1 cellular context compared by ENCODE assay signal in the genomic region with DNA sequence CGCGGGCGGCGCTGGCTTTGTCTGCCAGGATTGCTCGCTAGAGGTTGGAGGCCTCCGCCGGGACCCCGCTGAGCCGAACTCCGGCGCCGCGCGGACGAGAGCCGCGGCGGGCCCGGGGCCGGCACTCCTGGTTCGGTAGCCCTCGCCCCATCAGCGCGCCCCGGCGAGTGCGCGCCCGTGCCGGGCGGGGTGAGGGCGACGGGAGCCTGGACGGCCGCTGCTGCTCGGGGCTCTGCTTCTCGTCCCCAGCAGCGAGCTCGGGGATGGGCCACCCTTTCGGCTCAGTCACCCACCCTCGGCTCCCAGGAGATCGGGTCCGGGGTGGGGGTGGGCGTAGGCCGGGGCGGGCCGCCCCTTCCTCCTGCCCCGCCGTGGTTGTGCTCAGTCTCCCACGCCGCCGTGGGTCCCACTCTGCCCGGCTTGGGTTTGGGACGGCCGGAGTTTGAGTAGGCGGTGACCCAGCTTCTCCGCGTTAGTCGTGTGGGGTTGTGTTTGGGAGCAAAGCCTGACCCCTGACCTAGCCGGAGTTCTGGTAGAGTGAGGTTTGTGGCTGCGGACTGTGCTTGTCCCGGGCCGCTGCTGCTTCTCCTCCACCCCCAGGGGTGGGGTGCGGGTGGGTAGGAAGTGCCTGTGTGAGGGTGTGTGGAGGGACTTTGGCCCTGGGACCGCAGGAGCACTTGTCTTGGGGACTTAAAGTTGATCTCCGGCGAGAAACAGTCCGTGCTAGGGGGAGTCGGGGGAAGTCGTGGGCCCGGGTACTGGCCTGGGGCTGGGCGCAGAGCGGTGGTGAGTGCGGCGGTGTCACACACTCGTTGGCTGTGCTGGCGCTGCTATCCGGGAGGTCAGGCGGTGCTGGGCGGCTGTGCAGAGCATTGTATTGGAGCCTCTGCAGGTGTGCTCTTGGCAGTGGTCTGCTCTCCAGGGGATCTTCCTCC.
A peak's percentile ranks its signal among the peaks of the same experiment; 100 is the strongest.
TF ChIP-seq lines count a peak whose summit lies in the region.

No MANE protein-coding gene starts in this region.

TF ChIP-seq in K562, 482 proteins besides CTCF, POLR2A, EP300 and RAD21 (continued from another document and continues in another):
- TF ChIP-seq, protein P1, sequence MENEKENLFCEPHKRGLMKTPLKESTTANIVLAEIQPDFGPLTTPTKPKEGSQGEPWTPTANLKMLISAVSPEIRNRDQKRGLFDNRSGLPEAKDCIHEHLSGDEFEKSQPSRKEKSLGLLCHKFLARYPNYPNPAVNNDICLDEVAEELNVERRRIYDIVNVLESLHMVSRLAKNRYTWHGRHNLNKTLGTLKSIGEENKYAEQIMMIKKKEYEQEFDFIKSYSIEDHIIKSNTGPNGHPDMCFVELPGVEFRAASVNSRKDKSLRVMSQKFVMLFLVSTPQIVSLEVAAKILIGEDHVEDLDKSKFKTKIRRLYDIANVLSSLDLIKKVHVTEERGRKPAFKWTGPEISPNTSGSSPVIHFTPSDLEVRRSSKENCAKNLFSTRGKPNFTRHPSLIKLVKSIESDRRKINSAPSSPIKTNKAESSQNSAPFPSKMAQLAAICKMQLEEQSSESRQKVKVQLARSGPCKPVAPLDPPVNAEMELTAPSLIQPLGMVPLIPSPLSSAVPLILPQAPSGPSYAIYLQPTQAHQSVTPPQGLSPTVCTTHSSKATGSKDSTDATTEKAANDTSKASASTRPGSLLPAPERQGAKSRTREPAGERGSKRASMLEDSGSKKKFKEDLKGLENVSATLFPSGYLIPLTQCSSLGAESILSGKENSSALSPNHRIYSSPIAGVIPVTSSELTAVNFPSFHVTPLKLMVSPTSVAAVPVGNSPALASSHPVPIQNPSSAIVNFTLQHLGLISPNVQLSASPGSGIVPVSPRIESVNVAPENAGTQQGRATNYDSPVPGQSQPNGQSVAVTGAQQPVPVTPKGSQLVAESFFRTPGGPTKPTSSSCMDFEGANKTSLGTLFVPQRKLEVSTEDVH (IDR thresholded peaks at IDR 0.05; ENCODE audit: low read depth, partially characterized antibody) = no peak
- TF ChIP-seq MTA2 (IDR thresholded peaks at IDR 0.05; ENCODE audit: low read depth) (no peak), NCOA1 (IDR thresholded peaks at IDR 0.05; ENCODE audit: low read depth) (no peak), ZFX (CRISPR knock-in tag; IDR thresholded peaks at IDR 0.05) (no peak; the same call in none of the 2 replicates), ZNF124 (CRISPR knock-in tag; IDR thresholded peaks at IDR 0.05) (no peak), CBX1 (IDR thresholded peaks at IDR 0.05; ENCODE audit: low read depth) (no peak), C11orf30 (IDR thresholded peaks at IDR 0.05; ENCODE audit: low read depth) (no peak), NCOR1 (IDR thresholded peaks at IDR 0.05) (no peak), ZNF551 (CRISPR knock-in tag; IDR thresholded peaks at IDR 0.05) (no peak), CREM (IDR thresholded peaks at IDR 0.05; ENCODE audit: low read depth) (no peak), ZNF77 (CRISPR knock-in tag; IDR thresholded peaks at IDR 0.05) (no peak), SIX5 (IDR thresholded peaks at IDR 0.05; ENCODE audit: borderline replicate concordance in 1 of 2, insufficient read depth in 1 of 2, low read depth in 1 of 2, low read length in 2 of 2) (no peak), HMG20A (CRISPR knock-in tag; conservative IDR thresholded peaks at IDR 0.05) (no peak), ZNF354B (CRISPR knock-in tag; IDR thresholded peaks at IDR 0.05) (no peak), ATF7 (IDR thresholded peaks at IDR 0.05) (peak; percentile 15; the same call in 1 of the 2 replicates), SIN3A (IDR thresholded peaks at IDR 0.05; ENCODE audit: borderline replicate concordance in 2 of 2, control insufficient read depth in 1 of 2, low read depth in 2 of 2, low read length in 2 of 2) (0 out of 4 replicates have a peak, but pooled peaks of 1 of the 2 experiments have one; percentile 44), EZH2 (IDR thresholded peaks at IDR 0.05; ENCODE audit: borderline replicate concordance, low read depth, low read length) (no peak), TAL1 (IDR thresholded peaks at IDR 0.05) (no peak), JUNB (CRISPR knock-in tag; conservative IDR thresholded peaks at IDR 0.05) (no peak), ZNF263 (CRISPR knock-in tag; IDR thresholded peaks at IDR 0.05; ENCODE audit: borderline replicate concordance) (peak; percentile 40; the same call in 1 of the 2 replicates)
- TF ChIP-seq, protein P2, sequence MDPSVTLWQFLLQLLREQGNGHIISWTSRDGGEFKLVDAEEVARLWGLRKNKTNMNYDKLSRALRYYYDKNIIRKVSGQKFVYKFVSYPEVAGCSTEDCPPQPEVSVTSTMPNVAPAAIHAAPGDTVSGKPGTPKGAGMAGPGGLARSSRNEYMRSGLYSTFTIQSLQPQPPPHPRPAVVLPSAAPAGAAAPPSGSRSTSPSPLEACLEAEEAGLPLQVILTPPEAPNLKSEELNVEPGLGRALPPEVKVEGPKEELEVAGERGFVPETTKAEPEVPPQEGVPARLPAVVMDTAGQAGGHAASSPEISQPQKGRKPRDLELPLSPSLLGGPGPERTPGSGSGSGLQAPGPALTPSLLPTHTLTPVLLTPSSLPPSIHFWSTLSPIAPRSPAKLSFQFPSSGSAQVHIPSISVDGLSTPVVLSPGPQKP (CRISPR knock-in tag; IDR thresholded peaks at IDR 0.05) = no peak
- TF ChIP-seq, protein P3, sequence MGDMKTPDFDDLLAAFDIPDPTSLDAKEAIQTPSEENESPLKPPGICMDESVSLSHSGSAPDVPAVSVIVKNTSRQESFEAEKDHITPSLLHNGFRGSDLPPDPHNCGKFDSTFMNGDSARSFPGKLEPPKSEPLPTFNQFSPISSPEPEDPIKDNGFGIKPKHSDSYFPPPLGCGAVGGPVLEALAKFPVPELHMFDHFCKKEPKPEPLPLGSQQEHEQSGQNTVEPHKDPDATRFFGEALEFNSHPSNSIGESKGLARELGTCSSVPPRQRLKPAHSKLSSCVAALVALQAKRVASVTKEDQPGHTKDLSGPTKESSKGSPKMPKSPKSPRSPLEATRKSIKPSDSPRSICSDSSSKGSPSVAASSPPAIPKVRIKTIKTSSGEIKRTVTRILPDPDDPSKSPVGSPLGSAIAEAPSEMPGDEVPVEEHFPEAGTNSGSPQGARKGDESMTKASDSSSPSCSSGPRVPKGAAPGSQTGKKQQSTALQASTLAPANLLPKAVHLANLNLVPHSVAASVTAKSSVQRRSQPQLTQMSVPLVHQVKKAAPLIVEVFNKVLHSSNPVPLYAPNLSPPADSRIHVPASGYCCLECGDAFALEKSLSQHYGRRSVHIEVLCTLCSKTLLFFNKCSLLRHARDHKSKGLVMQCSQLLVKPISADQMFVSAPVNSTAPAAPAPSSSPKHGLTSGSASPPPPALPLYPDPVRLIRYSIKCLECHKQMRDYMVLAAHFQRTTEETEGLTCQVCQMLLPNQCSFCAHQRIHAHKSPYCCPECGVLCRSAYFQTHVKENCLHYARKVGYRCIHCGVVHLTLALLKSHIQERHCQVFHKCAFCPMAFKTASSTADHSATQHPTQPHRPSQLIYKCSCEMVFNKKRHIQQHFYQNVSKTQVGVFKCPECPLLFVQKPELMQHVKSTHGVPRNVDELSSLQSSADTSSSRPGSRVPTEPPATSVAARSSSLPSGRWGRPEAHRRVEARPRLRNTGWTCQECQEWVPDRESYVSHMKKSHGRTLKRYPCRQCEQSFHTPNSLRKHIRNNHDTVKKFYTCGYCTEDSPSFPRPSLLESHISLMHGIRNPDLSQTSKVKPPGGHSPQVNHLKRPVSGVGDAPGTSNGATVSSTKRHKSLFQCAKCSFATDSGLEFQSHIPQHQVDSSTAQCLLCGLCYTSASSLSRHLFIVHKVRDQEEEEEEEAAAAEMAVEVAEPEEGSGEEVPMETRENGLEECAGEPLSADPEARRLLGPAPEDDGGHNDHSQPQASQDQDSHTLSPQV (IDR thresholded peaks at IDR 0.05) = no peak
- TF ChIP-seq, protein P4, sequence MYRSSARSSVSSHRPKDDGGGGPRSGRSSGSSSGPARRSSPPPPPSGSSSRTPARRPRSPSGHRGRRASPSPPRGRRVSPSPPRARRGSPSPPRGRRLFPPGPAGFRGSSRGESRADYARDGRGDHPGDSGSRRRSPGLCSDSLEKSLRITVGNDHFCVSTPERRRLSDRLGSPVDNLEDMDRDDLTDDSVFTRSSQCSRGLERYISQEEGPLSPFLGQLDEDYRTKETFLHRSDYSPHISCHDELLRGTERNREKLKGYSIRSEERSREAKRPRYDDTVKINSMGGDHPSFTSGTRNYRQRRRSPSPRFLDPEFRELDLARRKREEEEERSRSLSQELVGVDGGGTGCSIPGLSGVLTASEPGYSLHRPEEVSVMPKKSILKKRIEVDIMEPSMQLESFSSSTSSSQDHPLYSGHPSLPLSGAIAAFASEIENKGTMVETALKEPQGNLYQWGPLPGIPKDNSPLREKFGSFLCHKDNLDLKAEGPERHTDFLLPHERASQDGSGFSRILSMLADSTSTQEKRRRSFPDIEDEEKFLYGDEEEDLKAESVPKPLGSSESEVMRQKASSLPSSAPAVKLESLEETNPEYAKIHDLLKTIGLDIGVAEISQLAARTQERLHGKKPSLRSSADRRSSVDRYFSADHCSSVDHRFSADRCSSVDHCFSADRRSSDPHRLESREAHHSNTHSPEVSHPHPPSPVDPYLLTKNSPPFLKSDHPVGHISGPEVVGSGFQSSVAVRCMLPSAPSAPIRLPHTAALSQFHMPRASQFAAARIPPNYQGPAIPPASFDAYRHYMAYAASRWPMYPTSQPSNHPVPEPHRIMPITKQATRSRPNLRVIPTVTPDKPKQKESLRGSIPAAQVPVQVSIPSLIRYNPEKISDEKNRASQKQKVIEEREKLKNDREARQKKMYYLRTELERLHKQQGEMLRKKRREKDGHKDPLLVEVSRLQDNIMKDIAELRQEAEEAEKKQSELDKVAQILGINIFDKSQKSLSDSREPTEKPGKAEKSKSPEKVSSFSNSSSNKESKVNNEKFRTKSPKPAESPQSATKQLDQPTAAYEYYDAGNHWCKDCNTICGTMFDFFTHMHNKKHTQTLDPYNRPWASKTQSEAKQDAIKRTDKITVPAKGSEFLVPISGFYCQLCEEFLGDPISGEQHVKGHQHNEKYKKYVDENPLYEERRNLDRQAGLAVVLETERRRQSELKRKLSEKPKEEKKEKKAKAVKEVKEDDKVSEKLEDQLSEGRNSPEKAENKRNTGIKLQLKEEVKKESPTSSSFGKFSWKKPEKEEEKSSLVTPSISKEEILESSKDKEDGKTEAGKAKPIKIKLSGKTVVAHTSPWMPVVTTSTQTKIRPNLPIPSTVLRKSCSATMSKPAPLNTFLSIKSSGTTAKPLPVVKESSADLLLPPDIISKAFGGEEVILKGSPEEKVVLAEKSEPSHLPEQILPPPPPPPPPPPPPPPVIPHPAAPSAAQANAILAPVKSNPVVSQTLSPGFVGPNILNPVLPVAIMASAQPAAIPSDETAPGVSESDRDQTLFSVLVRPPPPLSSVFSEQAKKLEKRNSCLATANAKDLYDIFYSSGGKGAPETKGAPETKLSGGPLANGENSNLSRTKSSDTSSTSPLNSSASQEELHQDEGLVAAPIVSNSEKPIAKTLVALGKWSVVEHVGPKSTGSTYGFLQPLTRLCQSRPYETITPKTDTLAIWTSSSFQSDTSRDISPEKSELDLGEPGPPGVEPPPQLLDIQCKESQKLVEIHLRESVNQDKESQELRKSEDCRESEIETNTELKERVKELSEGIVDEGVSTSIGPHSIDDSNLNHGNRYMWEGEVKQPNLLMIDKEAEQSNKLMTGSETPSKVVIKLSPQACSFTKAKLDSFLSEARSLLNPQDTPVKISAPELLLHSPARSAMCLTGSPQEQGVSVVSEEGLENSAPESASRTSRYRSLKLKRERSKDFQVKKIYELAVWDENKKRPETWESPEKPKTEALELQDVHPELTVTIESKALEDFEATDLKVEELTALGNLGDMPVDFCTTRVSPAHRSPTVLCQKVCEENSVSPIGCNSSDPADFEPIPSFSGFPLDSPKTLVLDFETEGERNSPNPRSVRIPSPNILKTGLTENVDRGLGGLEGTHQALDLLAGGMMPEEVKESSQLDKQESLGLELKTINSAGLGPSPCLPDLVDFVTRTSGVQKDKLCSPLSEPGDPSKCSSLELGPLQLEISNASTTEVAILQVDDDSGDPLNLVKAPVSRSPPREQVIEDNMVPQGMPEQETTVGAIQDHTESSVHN (IDR thresholded peaks at IDR 0.05; ENCODE audit: borderline replicate concordance in 1 of 2, low read depth in 1 of 2) = no peak
- TF ChIP-seq, protein P5, sequence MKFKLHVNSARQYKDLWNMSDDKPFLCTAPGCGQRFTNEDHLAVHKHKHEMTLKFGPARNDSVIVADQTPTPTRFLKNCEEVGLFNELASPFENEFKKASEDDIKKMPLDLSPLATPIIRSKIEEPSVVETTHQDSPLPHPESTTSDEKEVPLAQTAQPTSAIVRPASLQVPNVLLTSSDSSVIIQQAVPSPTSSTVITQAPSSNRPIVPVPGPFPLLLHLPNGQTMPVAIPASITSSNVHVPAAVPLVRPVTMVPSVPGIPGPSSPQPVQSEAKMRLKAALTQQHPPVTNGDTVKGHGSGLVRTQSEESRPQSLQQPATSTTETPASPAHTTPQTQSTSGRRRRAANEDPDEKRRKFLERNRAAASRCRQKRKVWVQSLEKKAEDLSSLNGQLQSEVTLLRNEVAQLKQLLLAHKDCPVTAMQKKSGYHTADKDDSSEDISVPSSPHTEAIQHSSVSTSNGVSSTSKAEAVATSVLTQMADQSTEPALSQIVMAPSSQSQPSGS (CRISPR knock-in tag; IDR thresholded peaks at IDR 0.05) = no peak
